Comparison of ENCODE assay signal across 1 cellular context in the genomic region with DNA sequence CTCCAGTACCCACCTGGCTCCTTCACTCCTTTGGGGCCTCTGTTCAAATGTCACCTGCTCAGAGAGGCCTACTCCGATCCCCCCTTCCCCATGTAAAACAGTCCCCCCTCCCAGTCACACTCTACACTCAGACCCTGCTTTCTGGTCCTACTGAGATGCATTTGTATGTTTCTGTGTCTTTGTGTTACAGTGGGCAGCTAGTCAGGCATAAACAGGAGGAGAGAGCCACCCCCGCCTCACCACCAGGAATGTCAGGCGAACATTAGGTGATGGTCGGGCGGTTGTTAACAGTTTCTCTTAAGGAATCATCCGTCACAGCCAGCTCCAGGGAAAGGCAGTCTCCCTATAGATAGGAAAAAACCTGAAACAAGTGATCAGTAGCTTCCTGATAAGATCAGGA.
TF ChIP-seq lines count a peak whose summit lies in the region.

No MANE protein-coding gene starts in this region.

TF ChIP-seq in K562, 482 proteins besides CTCF, POLR2A, EP300 and RAD21:
- TF ChIP-seq, protein P1, sequence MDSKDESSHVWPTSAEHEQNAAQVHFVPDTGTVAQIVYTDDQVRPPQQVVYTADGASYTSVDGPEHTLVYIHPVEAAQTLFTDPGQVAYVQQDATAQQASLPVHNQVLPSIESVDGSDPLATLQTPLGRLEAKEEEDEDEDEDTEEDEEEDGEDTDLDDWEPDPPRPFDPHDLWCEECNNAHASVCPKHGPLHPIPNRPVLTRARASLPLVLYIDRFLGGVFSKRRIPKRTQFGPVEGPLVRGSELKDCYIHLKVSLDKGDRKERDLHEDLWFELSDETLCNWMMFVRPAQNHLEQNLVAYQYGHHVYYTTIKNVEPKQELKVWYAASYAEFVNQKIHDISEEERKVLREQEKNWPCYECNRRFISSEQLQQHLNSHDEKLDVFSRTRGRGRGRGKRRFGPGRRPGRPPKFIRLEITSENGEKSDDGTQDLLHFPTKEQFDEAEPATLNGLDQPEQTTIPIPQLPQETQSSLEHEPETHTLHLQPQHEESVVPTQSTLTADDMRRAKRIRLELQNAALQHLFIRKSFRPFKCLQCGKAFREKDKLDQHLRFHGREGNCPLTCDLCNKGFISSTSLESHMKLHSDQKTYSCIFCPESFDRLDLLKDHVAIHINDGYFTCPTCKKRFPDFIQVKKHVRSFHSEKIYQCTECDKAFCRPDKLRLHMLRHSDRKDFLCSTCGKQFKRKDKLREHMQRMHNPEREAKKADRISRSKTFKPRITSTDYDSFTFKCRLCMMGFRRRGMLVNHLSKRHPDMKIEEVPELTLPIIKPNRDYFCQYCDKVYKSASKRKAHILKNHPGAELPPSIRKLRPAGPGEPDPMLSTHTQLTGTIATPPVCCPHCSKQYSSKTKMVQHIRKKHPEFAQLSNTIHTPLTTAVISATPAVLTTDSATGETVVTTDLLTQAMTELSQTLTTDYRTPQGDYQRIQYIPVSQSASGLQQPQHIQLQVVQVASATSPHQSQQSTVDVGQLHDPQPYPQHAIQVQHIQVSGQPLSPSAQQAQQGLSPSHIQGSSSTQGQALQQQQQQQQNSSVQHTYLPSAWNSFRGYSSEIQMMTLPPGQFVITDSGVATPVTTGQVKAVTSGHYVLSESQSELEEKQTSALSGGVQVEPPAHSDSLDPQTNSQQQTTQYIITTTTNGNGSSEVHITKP (IDR thresholded peaks at IDR 0.05; ENCODE audit: partially characterized antibody) = no peak
- no peak for TF ChIP-seq HDAC1 (IDR thresholded peaks at IDR 0.05)
- TF ChIP-seq ZNF134 (CRISPR knock-in tag; conservative IDR thresholded peaks at IDR 0.05) = no peak
- TF ChIP-seq MXI1 (IDR thresholded peaks at IDR 0.05; ENCODE audit: low read depth, low read length) = no peak
- TF ChIP-seq ZNF212 (CRISPR knock-in tag; IDR thresholded peaks at IDR 0.05) = no peak
- TF ChIP-seq, protein P2, sequence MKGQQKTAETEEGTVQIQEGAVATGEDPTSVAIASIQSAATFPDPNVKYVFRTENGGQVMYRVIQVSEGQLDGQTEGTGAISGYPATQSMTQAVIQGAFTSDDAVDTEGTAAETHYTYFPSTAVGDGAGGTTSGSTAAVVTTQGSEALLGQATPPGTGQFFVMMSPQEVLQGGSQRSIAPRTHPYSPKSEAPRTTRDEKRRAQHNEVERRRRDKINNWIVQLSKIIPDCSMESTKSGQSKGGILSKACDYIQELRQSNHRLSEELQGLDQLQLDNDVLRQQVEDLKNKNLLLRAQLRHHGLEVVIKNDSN (CRISPR knock-in tag; IDR thresholded peaks at IDR 0.05) = no peak
